Comparison of ENCODE assay signal across 1 cellular context in the genomic region with DNA sequence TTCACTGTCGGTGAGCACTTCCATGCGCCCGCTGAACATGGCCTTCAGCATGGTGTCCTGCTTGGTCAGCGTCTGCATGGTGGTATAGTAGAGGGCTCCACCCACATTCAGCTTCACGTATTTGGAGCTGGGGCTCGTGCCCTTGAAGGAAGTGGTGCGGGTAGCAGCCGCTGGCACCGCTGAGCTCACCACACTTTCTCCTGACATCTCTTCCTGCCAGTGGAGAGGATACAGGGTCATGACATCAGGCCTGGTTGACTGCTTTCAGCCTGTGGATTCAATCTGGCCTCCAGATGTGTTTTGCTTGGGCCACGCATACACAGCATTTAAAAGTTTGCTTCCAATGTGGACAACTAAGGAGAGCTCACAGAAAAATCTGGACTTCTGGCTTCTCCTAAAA.
TF ChIP-seq lines count a peak whose summit lies in the region.

No MANE protein-coding gene starts in this region.

TF ChIP-seq in IMR-90, 13 proteins besides CTCF, POLR2A, EP300 and RAD21:
- TF ChIP-seq FOS (IDR thresholded peaks at IDR 0.05; ENCODE audit: low read depth, low read length): no peak
- TF ChIP-seq NFE2L2 (IDR thresholded peaks at IDR 0.05; ENCODE audit: low read depth, low read length): no peak
- TF ChIP-seq MAFK (IDR thresholded peaks at IDR 0.05; ENCODE audit: low read depth, low read length): no peak
- no peak for TF ChIP-seq CEBPB (IDR thresholded peaks at IDR 0.05; ENCODE audit: low read depth, low read length)
- no peak for TF ChIP-seq MXI1 (IDR thresholded peaks at IDR 0.05; ENCODE audit: borderline replicate concordance, low read depth, low read length)
- TF ChIP-seq RCOR1 (IDR thresholded peaks at IDR 0.05; ENCODE audit: insufficient replicate concordance, low read length): no peak
- TF ChIP-seq, protein P1, sequence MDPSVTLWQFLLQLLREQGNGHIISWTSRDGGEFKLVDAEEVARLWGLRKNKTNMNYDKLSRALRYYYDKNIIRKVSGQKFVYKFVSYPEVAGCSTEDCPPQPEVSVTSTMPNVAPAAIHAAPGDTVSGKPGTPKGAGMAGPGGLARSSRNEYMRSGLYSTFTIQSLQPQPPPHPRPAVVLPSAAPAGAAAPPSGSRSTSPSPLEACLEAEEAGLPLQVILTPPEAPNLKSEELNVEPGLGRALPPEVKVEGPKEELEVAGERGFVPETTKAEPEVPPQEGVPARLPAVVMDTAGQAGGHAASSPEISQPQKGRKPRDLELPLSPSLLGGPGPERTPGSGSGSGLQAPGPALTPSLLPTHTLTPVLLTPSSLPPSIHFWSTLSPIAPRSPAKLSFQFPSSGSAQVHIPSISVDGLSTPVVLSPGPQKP (IDR thresholded peaks at IDR 0.05; ENCODE audit: borderline replicate concordance, low read depth, low read length): no peak
- TF ChIP-seq BHLHE40 (IDR thresholded peaks at IDR 0.05; ENCODE audit: low read depth, low read length): no peak
- TF ChIP-seq RFX5 (IDR thresholded peaks at IDR 0.05; ENCODE audit: low read depth, low read length): no peak
